ENCODE assay signal across 19 cellular contexts in the genomic region with DNA sequence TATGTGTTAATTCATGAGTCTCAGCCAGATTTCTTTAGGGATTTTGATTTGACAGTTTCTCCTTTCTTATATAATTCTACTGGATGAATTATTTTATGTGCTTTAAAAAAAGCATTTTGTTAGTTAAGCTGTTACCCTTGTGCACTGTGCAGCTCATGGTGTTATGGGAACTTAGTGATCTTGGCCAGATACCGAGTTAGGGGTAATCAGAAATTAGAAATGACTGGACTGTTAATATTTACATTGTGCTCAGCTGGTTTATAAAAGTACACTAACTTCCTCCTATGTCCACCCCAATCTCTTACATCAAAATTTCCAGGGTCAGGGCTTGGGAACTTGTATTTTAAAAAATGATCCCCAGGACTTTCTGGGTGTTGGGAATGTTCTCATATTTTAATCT.
DNase-seq lines count a peak whose midpoint lies in the region; ATAC-seq and TF ChIP-seq lines count a peak whose summit lies in the region.
"Had no signal": no experiment of that assay in that cellular context is flagged by ENCODE, and none has a peak within 500 bp of the region (broad histone marks: within the 10 kb centered on the region; RNA-seq: fewer than 3 reads in every experiment).

No MANE protein-coding gene starts in this region.

- H3K36me3 Mint-ChIP-seq in GM23338 (ENCODE audit: low read depth) (no peaks in the 10 kb centered on the region), mesothelial cell of epicardium (peaks cover 16% of the 10 kb centered on the region)

- no peak overlapping the region for H3K4me2 ChIP-seq in GM23338
- no peak overlapping the region for H3K4me2 ChIP-seq in PC-9
- H3K4me2 ChIP-seq: BLaER1 treated with 17β-estradiol and CSF1 and Interleukin-3, amounts not matched to agents 10 nM and 100 nM had no signal

- H3K9me2 ChIP-seq in GM23338 (ENCODE audit: insufficient read depth): no peaks in the 10 kb centered on the region
- peaks cover 4% of the 10 kb centered on the region; the same call in 1 of the 2 replicates for H3K9me2 ChIP-seq in PC-9 (ENCODE audit: insufficient read depth)

- H3F3A ChIP-seq in GM23338 (replicated peaks; ENCODE audit: low read depth) (no peaks in the 10 kb centered on the region), PC-9 (ENCODE audit: insufficient read depth, low read depth) (no peaks in the 10 kb centered on the region)

- H3K27ac ChIP-seq in GM23338 (ENCODE audit: low read depth) (no peak overlapping the region), PC-9 (0 out of 2 replicates have a peak overlapping the region, but pooled peaks have one; percentile 1), body of pancreas (no peak overlapping the region), right atrium auricular region (no peak overlapping the region)
- H3K27ac ChIP-seq: BLaER1 treated with 17β-estradiol and CSF1 and Interleukin-3, amounts not matched to agents 10 nM and 100 nM had no signal

- H2AFZ ChIP-seq in GM23338 (no peak overlapping the region), PC-9 (no peak overlapping the region)

- DNase-seq in GM23338 (ENCODE audit: low spot score) (no peak), PC-9 (no peak), body of pancreas (no peak), mesothelial cell of epicardium (ENCODE audit: low spot score in 2 of 2, unreplicated experiment in 2 of 2) (no peak), right atrium auricular region (ENCODE audit: low spot score) (no peak), inferior parietal cortex (ENCODE audit: extremely low spot score) (no peak), NAMALWA (ENCODE audit: low spot score) (no peak)
- DNase-seq: 8988T; CD8-positive, alpha-beta T cell; COR-L47; DMS 273 treated with DMSO at 0.1 percent for 48 hours; DMS53; DND-41; EL had no signal

- no peak for TF ChIP-seq CTCF in GM23338 (conservative IDR thresholded peaks at IDR 0.05; ENCODE audit: low read depth in 2 of 2)
- TF ChIP-seq CTCF in PC-9 (conservative IDR thresholded peaks at IDR 0.05): no peak
- no peak for TF ChIP-seq CTCF in body of pancreas (IDR thresholded peaks at IDR 0.05)
- no peak for TF ChIP-seq CTCF in mesothelial cell of epicardium (IDR thresholded peaks at IDR 0.05; ENCODE audit: unreplicated experiment)
- TF ChIP-seq CTCF in right atrium auricular region (IDR thresholded peaks at IDR 0.05): no peak

- no peaks in the 10 kb centered on the region for H3K9me3 ChIP-seq in PC-9 (ENCODE audit: insufficient read depth, low read depth)
- no peaks in the 10 kb centered on the region for H3K9me3 ChIP-seq in body of pancreas
- H3K9me3 ChIP-seq in right atrium auricular region: no peaks in the 10 kb centered on the region
- H3K9me3 ChIP-seq: HAP-1 had no signal

- no peaks in the 10 kb centered on the region for H3K79me2 ChIP-seq in GM23338 (replicated peaks; ENCODE audit: insufficient read depth)
- no peaks in the 10 kb centered on the region; the same call in 1 of the 2 replicates for H3K79me2 ChIP-seq in PC-9 (ENCODE audit: low read depth)

- H3K9me3 Mint-ChIP-seq in GM23338 (no peaks in the 10 kb centered on the region), mesothelial cell of epicardium (peaks cover 7% of the 10 kb centered on the region)
- H3K9me3 Mint-ChIP-seq: CD8-positive, alpha-beta T cell had no signal

- H3K27ac Mint-ChIP-seq in GM23338 (peak overlapping the region; percentile 4; the same call in 1 of the 2 replicates), mesothelial cell of epicardium (peak overlapping the region; percentile 66)
- H3K27ac Mint-ChIP-seq: B cell; CD8-positive, alpha-beta T cell had no signal

- CTCF ChIA-PET in PC-9 (lab: Charles Lee): no interaction called here

- intact Hi-C loops in PC-9 (cut with micrococcal nuclease; ENCODE audit: unreplicated experiment) (no loop called here), body of pancreas (cut with DNase I) (no loop called here)

- ATAC-seq in GM23338 (no peak), body of pancreas (peak; percentile 47), GM19328 (IDR thresholded peaks at IDR 0.05; ENCODE audit: unreplicated experiment) (no peak)
- ATAC-seq: CD8-positive, alpha-beta T cell; GM12878 had no signal

- no peak overlapping the region for H3K4me3 ChIP-seq in GM23338
- no peak overlapping the region for H3K4me3 ChIP-seq in PC-9
- no peak overlapping the region for H3K4me3 ChIP-seq in body of pancreas
- H3K4me3 ChIP-seq in right atrium auricular region: no peak overlapping the region
- H3K4me3 ChIP-seq: BLaER1 treated with 17β-estradiol and CSF1 and Interleukin-3, amounts not matched to agents 10 nM and 100 nM; GM12878; HAP-1 had no signal

- H3K27me3 ChIP-seq in GM23338 (ENCODE audit: insufficient read depth) (no peaks in the 10 kb centered on the region), PC-9 (ENCODE audit: insufficient read depth, low read depth) (no peaks in the 10 kb centered on the region), body of pancreas (no peaks in the 10 kb centered on the region), right atrium auricular region (no peaks in the 10 kb centered on the region)
- H3K27me3 ChIP-seq: BLaER1 treated with 17β-estradiol and CSF1 and Interleukin-3, amounts not matched to agents 10 nM and 100 nM had no signal

- H3K36me3 ChIP-seq in GM23338 (ENCODE audit: insufficient read depth): no peaks in the 10 kb centered on the region
- H3K36me3 ChIP-seq in PC-9 (ENCODE audit: low read depth): no peaks in the 10 kb centered on the region
- H3K36me3 ChIP-seq in body of pancreas (replicated peaks in 1 of 2; ENCODE audit: insufficient read depth in 1 of 2, low read depth in 2 of 2): peaks cover 0 to 2% of the 10 kb centered on the region in 2 donors
- H3K36me3 ChIP-seq in right atrium auricular region: no peaks in the 10 kb centered on the region
- H3K36me3 ChIP-seq: HAP-1 had no signal

- WGBS in body of pancreas, 2 donors: 24 to 29% methylated on average over 1 of the region's 1 CpG

- H3K4me1 Mint-ChIP-seq in GM23338 (peaks cover 36% of the 10 kb centered on the region), mesothelial cell of epicardium (peaks cover 47% of the 10 kb centered on the region)

- TF ChIP-seq POLR2A in body of pancreas (IDR thresholded peaks at IDR 0.05): no peak

- peaks cover 16% of the 10 kb centered on the region for H3K4me1 ChIP-seq in GM23338 (ENCODE audit: insufficient read depth)
- H3K4me1 ChIP-seq in PC-9 (replicated peaks; ENCODE audit: insufficient read depth): 0 out of 2 replicates have a peak, but pooled peaks cover 14% of the 10 kb centered on the region
- H3K4me1 ChIP-seq in body of pancreas: peaks cover 36% of the 10 kb centered on the region
- H3K4me1 ChIP-seq in right atrium auricular region: peaks cover 0 to 15% of the 10 kb centered on the region in 2 donors

- no peaks in the 10 kb centered on the region for H4K20me1 ChIP-seq in GM23338 (replicated peaks; ENCODE audit: insufficient read depth)
- H4K20me1 ChIP-seq in PC-9 (ENCODE audit: insufficient read depth): peaks cover 8% of the 10 kb centered on the region; the same call in 1 of the 2 replicates

- POLR2A ChIA-PET in PC-9 (lab: Charles Lee; ENCODE audit: unreplicated experiment): no interaction called here

- H3K27me3 Mint-ChIP-seq in GM23338 (ENCODE audit: insufficient read depth, low read depth, poor library complexity): no peaks in the 10 kb centered on the region
- H3K27me3 Mint-ChIP-seq in mesothelial cell of epicardium (ENCODE audit: low read depth): no peaks in the 10 kb centered on the region
- H3K27me3 Mint-ChIP-seq: B cell had no signal

- BruUV-seq in PC-9 (replicated peaks; lab: Mats Ljungman, UMichigan): no TSS peak

- H3K4me3 Mint-ChIP-seq in GM23338 (no peak overlapping the region), mesothelial cell of epicardium (no peak overlapping the region)
- H3K4me3 Mint-ChIP-seq: B cell; CD8-positive, alpha-beta T cell had no signal

TF ChIP-seq in GM23338, 12 proteins besides CTCF, POLR2A, EP300 and RAD21 (continues in another document):
- no peak for TF ChIP-seq ZNF331 (CRISPR knock-in tag; IDR thresholded peaks at IDR 0.05; ENCODE audit: low read depth)
